Comparison of ENCODE assay signal across 7 cellular contexts in the genomic region with DNA sequence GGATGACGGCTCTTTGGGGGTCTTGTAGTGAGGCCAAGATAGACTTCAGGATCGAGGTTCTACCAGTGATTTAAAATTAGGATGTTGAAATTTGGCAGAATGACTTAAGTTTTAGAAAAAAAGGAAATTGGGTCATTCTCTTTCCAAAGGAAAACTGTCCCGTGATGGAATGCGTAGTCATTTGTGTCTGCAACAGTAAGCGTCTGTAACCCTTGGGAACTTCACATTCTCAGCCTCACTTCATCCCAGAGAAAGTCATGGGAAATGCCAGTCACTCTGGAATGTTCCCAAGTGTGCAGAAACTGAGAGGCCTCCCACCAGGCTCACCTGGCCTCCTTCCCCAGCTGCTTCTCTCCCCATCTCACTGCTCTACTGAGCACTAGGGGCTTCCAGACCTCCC.
DNase-seq lines count a peak whose midpoint lies in the region; ATAC-seq and TF ChIP-seq lines count a peak whose summit lies in the region.
"Not testable (repeated sequence)": the region's sequence is repeated elsewhere in the genome, so short reads cannot be mapped to it uniquely, and the experiment has no call there.

No MANE protein-coding gene starts in this region.

- not testable (repeated sequence) for DNase-seq in Right ventricle myocardium superior; heart right ventricle; left ventricle myocardium superior; left lung; sciatic nerve (ENCODE audit: low spot score); upper lobe of right lung

- not testable (repeated sequence) for TF ChIP-seq EP300 in gastroesophageal sphincter (IDR thresholded peaks at IDR 0.05)

- not testable (repeated sequence) for H3K4me3 ChIP-seq in gastroesophageal sphincter, heart right ventricle, left lung, upper lobe of right lung

- whole genome bisulfite sequencing in gastroesophageal sphincter (ENCODE audit: low coverage in 1 of 2), 2 donors, result no CpG with 5 or more reads among the region's 5 CpGs
- WGBS in heart right ventricle, 2 donors, result no CpG with 5 or more reads among the region's 5 CpGs

- TF ChIP-seq POLR2A in gastroesophageal sphincter (IDR thresholded peaks at IDR 0.05), result not testable (repeated sequence)

- ATAC-seq in gastroesophageal sphincter (peak; percentile 79), Right ventricle myocardium superior (ENCODE audit: poor library complexity) (peak; percentile 70), heart right ventricle (peak in 7 of 8 donors; percentile 46 to 79 (median 71)), left ventricle myocardium superior (peak; percentile 75), left lung (peak; percentile 63), sciatic nerve (peak; percentile 89), upper lobe of right lung (peak; percentile 38)

- H3K27ac ChIP-seq in gastroesophageal sphincter, heart right ventricle, left lung, upper lobe of right lung: not testable (repeated sequence)

- intact Hi-C loops in Right ventricle myocardium superior (cut with DNase I); heart right ventricle (cut with DNase I); left ventricle myocardium superior (cut with micrococcal nuclease); left lung (cut with DNase I); sciatic nerve (cut with DNase I); upper lobe of right lung (cut with DNase I): not testable (repeated sequence)

- not testable (repeated sequence) for TF ChIP-seq CTCF in gastroesophageal sphincter (IDR thresholded peaks at IDR 0.05); heart right ventricle (IDR thresholded peaks at IDR 0.05); left lung (IDR thresholded peaks at IDR 0.05); upper lobe of right lung (IDR thresholded peaks at IDR 0.05)

- not testable (repeated sequence) for H3K36me3 ChIP-seq in gastroesophageal sphincter, heart right ventricle, left lung, upper lobe of right lung

- not testable (repeated sequence) for H3K27me3 ChIP-seq in gastroesophageal sphincter, heart right ventricle, left lung, upper lobe of right lung

- not testable (repeated sequence) for H3K9me3 ChIP-seq in gastroesophageal sphincter, heart right ventricle, left lung, upper lobe of right lung

- H3K4me1 ChIP-seq in gastroesophageal sphincter, heart right ventricle, left lung, upper lobe of right lung: not testable (repeated sequence)

Comparison
In these comparisons a context has a peak if more than half of its experiments do, and no peak if none do; other contexts are left out.
1. ATAC-seq: peak in every context shown above with its lines; median percentile 89 in sciatic nerve; 79 in gastroesophageal sphincter; 75 in left ventricle myocardium superior; 71 in heart right ventricle; 70 in Right ventricle myocardium superior; 63 in left lung; 38 in upper lobe of right lung.